Comparison of ENCODE assay signal across 15 cellular contexts in genomic region chr21:43619856-43620255, GRCh38. TPM values are rescaled to one million over a fixed set of nuclear protein-coding genes. Genes with fewer than 3 reads are reported as not detected.
DNase-seq lines count a peak whose midpoint lies in the region; ATAC-seq, FAIRE-seq and TF ChIP-seq lines count a peak whose summit lies in the region.
"Had no signal": no experiment of that assay in that cellular context is flagged by ENCODE, and none has a peak within 500 bp of the region (broad histone marks: within the 10 kb centered on the region; RNA-seq: fewer than 3 reads in every experiment).

No MANE protein-coding gene starts in this region.

- FAIRE-seq in small intestine (lab: Jason Lieb, UNC): no peak

- peak; percentile 72 for ATAC-seq in Panc1
- ATAC-seq: effector memory CD8-positive, alpha-beta T cell had no signal

- POLR2A ChIA-PET in Panc1 (lab: Charles Lee): no interaction called here

- intact Hi-C loops in Panc1 (cut with micrococcal nuclease; ENCODE audit: unreplicated experiment): no loop called here

- TF ChIP-seq CTCF in Panc1 (IDR thresholded peaks at IDR 0.05) (peak; percentile 18; the same call in 1 of the 2 replicates), fibroblast of pulmonary artery (IDR thresholded peaks at IDR 0.05; ENCODE audit: low read length, missing control alignments) (peak; percentile 18)

- H3K27me3 ChIP-seq in Panc1 (ENCODE audit: control insufficient read depth, insufficient read depth, low read length): no peaks in the 10 kb centered on the region
- H3K27me3 ChIP-seq in small intestine (ENCODE audit: control insufficient read depth in 2 of 2, insufficient read depth in 2 of 2, low read length in 2 of 2): no peaks in the 10 kb centered on the region
- H3K27me3 ChIP-seq: SJSA1 had no signal

- CTCF ChIA-PET in Panc1 (lab: Charles Lee): no interaction called here

- BruUV-seq in Panc1 (replicated peaks; lab: Mats Ljungman, UMichigan): no TSS peak

- H3K36me3 ChIP-seq in Panc1 (ENCODE audit: control insufficient read depth, insufficient read depth, low read length): no peaks in the 10 kb centered on the region
- no peaks in the 10 kb centered on the region for H3K36me3 ChIP-seq in small intestine (ENCODE audit: control insufficient read depth in 2 of 2, insufficient read depth in 2 of 2, low read length in 2 of 2)
- H3K36me3 ChIP-seq: SJSA1 had no signal

- no peak overlapping the region for H3K27ac ChIP-seq in Panc1 (ENCODE audit: low read length)
- H3K27ac ChIP-seq in small intestine (ENCODE audit: low read depth in 1 of 2, low read length in 1 of 2): peak overlapping the region; percentile 75 to 88
- H3K27ac ChIP-seq: SJSA1 had no signal

- in situ Hi-C loops in Panc1 (cut with HindIII; ENCODE audit: low pct_unique_long_range_greater_than_20kb, low sequenced_read_pairs): no loop called here

- H3K4me3 ChIP-seq in Panc1 (ENCODE audit: low read depth in 2 of 2, low read length in 2 of 2) (no peak overlapping the region), fibroblast of pulmonary artery (replicated peaks; ENCODE audit: low read depth, low read length) (no peak overlapping the region), small intestine (ENCODE audit: low read depth in 1 of 2, low read length in 2 of 2) (no peak overlapping the region)
- H3K4me3 ChIP-seq: SJSA1 had no signal

- peak; percentile 5 for DNase-seq in NCI-H1105 treated with DMSO at 0.1 percent for 48 hours (lab: John Stamatoyannopoulos, UW)
- no peak for DNase-seq in NCI-H1105 (lab: John Stamatoyannopoulos, UW)
- no peak for DNase-seq in Panc1 (ENCODE audit: low read depth, low spot score)
- peak; percentile 31 for DNase-seq in fibroblast of pulmonary artery (ENCODE audit: low read depth)
- DNase-seq in small intestine: peak; percentile 64
- no peak for DNase-seq in NCI-H748 (lab: John Stamatoyannopoulos, UW; ENCODE audit: unreplicated experiment)
- DNase-seq in EL: no peak
- no peak for DNase-seq in UCSD-AML1 (lab: John Stamatoyannopoulos, UW; ENCODE audit: unreplicated experiment)
- DNase-seq: activated gamma-delta T cell; COR-L47; effector memory CD8-positive, alpha-beta T cell; head of caudate nucleus; NCI-H1417 treated with DMSO at 0.1 percent for 48 hours; NCI-H524 treated with DMSO at 0.1 percent for 48 hours had no signal

- H3K9me3 ChIP-seq in Panc1 (ENCODE audit: control insufficient read depth, insufficient read depth, low read depth, low read length) (no peaks in the 10 kb centered on the region), small intestine (ENCODE audit: control insufficient read depth, low read depth) (no peaks in the 10 kb centered on the region)

- 70 to 90% (median 85%) methylated on average over 4 of the region's 4 CpGs for WGBS in small intestine, 3 donors

- H3K4me1 ChIP-seq in Panc1 (ENCODE audit: control insufficient read depth, insufficient read depth, low read length) (no peaks in the 10 kb centered on the region), small intestine (ENCODE audit: control insufficient read depth in 2 of 2, insufficient read depth in 1 of 2, low read depth in 1 of 2, low read length in 1 of 2) (peaks cover 0 to 3% of the 10 kb centered on the region in 2 donors)
- H3K4me1 ChIP-seq: SJSA1 had no signal

RNA-seq across cellular contexts. Expression of gene HSF2BP, which starts 39.4 kb away (rescaled TPM):
- total RNA-seq in Panc1 (2021; ENCODE audit: unreplicated experiment): 4.2 TPM
- 3.5 TPM for polyA plus RNA-seq in Panc1 (2012; ENCODE audit: insufficient read length)
- polyA plus RNA-seq in small intestine: under 1 TPM in 2 of 3 donors, not detected in 1; 0.22 to 0.49 TPM

RNA-seq across cellular contexts. Expression of gene RRP1B, which starts 39.5 kb away (rescaled TPM):
- 30.7 TPM for total RNA-seq in Panc1 (2021; ENCODE audit: unreplicated experiment)
- polyA plus RNA-seq in Panc1 (2012; ENCODE audit: insufficient read length): 13.6 TPM
- 10 to 100 TPM in 1 of 3 donors, 1 to 10 TPM in 2; 3.4 to 11.9 (median 3.5) TPM for polyA plus RNA-seq in small intestine

Comparison
In these comparisons a context has a peak if more than half of its experiments do, and no peak if none do; other contexts are left out.
1. DNase-seq: peak in NCI-H1105 treated with DMSO at 0.1 percent for 48 hours (single experiment), fibroblast of pulmonary artery (single experiment) and small intestine (single experiment); none in NCI-H1105 (single experiment), Panc1 (single experiment), NCI-H748 (single experiment), EL (single experiment) and UCSD-AML1 (single experiment).